ENCODE assay signal across 20 cellular contexts in genomic region chr10:94343159-94343558, GRCh38. TPM values are rescaled to one million over a fixed set of nuclear protein-coding genes. Genes with fewer than 3 reads are reported as not detected.
DNase-seq lines count a peak whose midpoint lies in the region; ATAC-seq and TF ChIP-seq lines count a peak whose summit lies in the region.
"Had no signal": no experiment of that assay in that cellular context is flagged by ENCODE, and none has a peak within 500 bp of the region (broad histone marks: within the 10 kb centered on the region; RNA-seq: fewer than 3 reads in every experiment).

No MANE protein-coding gene starts in this region.

- no peak for ATAC-seq in WTC11
- ATAC-seq in GM21619 (IDR thresholded peaks at IDR 0.05; ENCODE audit: unreplicated experiment) = no peak

- POLR2A ChIA-PET in WTC11 (lab: Charles Lee) = interaction anchor here (0.7 kb wide), 1 partner anchor 96 kb away, joined by 4 read pairs; no protein-coding TSS in a partner anchor

- DNase-seq in EH (ENCODE audit: low read depth) (peak; percentile 7), LHCN-M2 (ENCODE audit: low read depth) (peak; percentile 53), WTC11 (ENCODE audit: low spot score) (no peak), iris pigment epithelial cell (ENCODE audit: low read depth) (peak; percentile 87), NCI-H82 (lab: John Stamatoyannopoulos, UW) (no peak), cerebellar cortex (ENCODE audit: low spot score) (no peak), NCI-H1092 (lab: John Stamatoyannopoulos, UW) (no peak)
- DNase-seq: 8988T; BE2C; Caco-2; CD4-positive, alpha-beta T cell; DMS153; KBM-7; NCI-H1048; NCI-H1436 treated with DMSO at 0.1 percent for 48 hours; NCI-H2029 treated with DMSO at 0.1 percent for 48 hours; NCI-H446; NCI-H526 treated with DMSO at 0.1 percent for 48 hours; SHP77 had no signal

- H3K27me3 Mint-ChIP-seq in WTC11 (ENCODE audit: low read depth) = no peaks in the 10 kb centered on the region
- H3K27me3 Mint-ChIP-seq: CD4-positive, alpha-beta T cell had no signal

- CTCF ChIA-PET in WTC11 (lab: Charles Lee) = interaction anchor here (1.2 kb wide), 1 partner anchor 101 kb away, joined by 6 read pairs; no protein-coding TSS in a partner anchor

- H3K27ac Mint-ChIP-seq in WTC11 = no peak overlapping the region
- H3K27ac Mint-ChIP-seq: CD4-positive, alpha-beta T cell had no signal

- H3K4me3 Mint-ChIP-seq in WTC11 = no peak overlapping the region
- H3K4me3 Mint-ChIP-seq: CD4-positive, alpha-beta T cell had no signal

- no peaks in the 10 kb centered on the region for H3K4me1 Mint-ChIP-seq in WTC11

- no peaks in the 10 kb centered on the region for H3K9me3 Mint-ChIP-seq in WTC11
- H3K9me3 Mint-ChIP-seq: CD4-positive, alpha-beta T cell had no signal

- TF ChIP-seq CTCF in WTC11 (IDR thresholded peaks at IDR 0.05) = no peak

- peaks cover 59% of the 10 kb centered on the region for H3K36me3 Mint-ChIP-seq in WTC11

TF ChIP-seq in WTC11, 78 proteins besides CTCF, POLR2A, EP300 and RAD21:
- TF ChIP-seq HMGA2 (CRISPR knock-in tag; IDR thresholded peaks at IDR 0.05) = peak; percentile 39; the same call in 1 of the 2 replicates
- TF ChIP-seq E2F5 (CRISPR knock-in tag; IDR thresholded peaks at IDR 0.05) = no peak
- no peak for TF ChIP-seq ATF1 (CRISPR knock-in tag; IDR thresholded peaks at IDR 0.05)
TF ChIP-seq in WTC11: peak in this region for 1.

RNA-seq across cellular contexts. Expression of gene NOC3L, which starts 19.6 kb away (rescaled TPM):
- total RNA-seq in LHCN-M2 (2014; rRNA removed) (46.8 and 52.2 TPM in 2 replicates), WTC11 (2021) (25.5 to 28.3 TPM (median 26.1 TPM) in 3 replicates)
- 9.4 TPM for polyA plus RNA-seq in LHCN-M2 (2012)

RNA-seq across cellular contexts. Expression of gene TBC1D12, which starts 59.2 kb away (rescaled TPM):
- 10.0 and 18.0 TPM in 2 replicates for total RNA-seq in LHCN-M2 (2014; rRNA removed)
- 5.0 TPM for polyA plus RNA-seq in LHCN-M2 (2012)
- total RNA-seq in WTC11 (2021) = 2.2 to 3.1 TPM (median 2.6 TPM) in 3 replicates

Comparison
In these comparisons a context has a peak if more than half of its experiments do, and no peak if none do; other contexts are left out.
1. DNase-seq: peak in EH (single experiment), LHCN-M2 (single experiment) and iris pigment epithelial cell (single experiment); none in WTC11 (single experiment), NCI-H82 (single experiment), cerebellar cortex (single experiment) and NCI-H1092 (single experiment).